Comparison of ENCODE assay signal across 8 cellular contexts in the genomic region with DNA sequence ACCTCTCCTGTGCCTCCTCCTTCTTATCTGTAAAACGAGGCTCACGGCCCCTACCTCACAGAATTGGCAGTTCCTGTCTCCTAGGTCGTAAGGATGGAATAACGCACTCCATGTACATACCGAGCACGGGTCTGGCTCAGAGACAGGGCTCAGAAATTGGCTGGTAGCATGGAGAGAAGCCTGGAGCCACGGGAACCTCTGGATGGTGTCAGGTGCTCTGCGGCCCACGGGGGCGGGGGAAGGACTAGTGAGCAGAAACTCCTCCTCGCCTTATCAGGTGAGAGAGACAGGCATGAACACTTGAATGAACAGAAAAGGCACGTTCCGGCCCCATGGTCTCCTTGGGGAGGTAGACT. TPM values are rescaled to one million over a fixed set of nuclear protein-coding genes. Genes with fewer than 3 reads are reported as not detected.
DNase-seq lines count a peak whose midpoint lies in the region; ATAC-seq, FAIRE-seq and TF ChIP-seq lines count a peak whose summit lies in the region.

No MANE protein-coding gene starts in this region.

- no peaks in the 10 kb centered on the region for H3K79me2 ChIP-seq in keratinocyte (ENCODE audit: control insufficient read depth, insufficient read depth, low read length)

- H2AFZ ChIP-seq in keratinocyte (ENCODE audit: control insufficient read depth, low read length): peak overlapping the region; percentile 91

- dilution Hi-C loops in keratinocyte (cut with MboI; ENCODE audit: extremely low pct_ligation_motif_present, low sequenced_read_pairs): no loop called here

- no peak for FAIRE-seq in keratinocyte (lab: Jason Lieb, UNC)

- H3K27me3 ChIP-seq in HUES6 (ENCODE audit: control insufficient read depth, insufficient read depth, low read length) (no peaks in the 10 kb centered on the region), keratinocyte (ENCODE audit: control insufficient read depth, extremely low read depth, insufficient read depth, low read length) (no peaks in the 10 kb centered on the region), subcutaneous abdominal adipose tissue (ENCODE audit: control insufficient read depth in 5 of 5, insufficient read depth in 4 of 5, low read length in 5 of 5) (peaks cover 0 to 4% (median 0%) of the 10 kb centered on the region in 5 donors)

- H3K36me3 Mint-ChIP-seq in activated CD4-positive, alpha-beta T cell treated with anti-CD3 and anti-CD28 coated beads for 36 hours (ENCODE audit: low read depth): no peaks in the 10 kb centered on the region

- H4K20me1 ChIP-seq in keratinocyte (ENCODE audit: control insufficient read depth, extremely low read depth, insufficient read depth, low read length): no peaks in the 10 kb centered on the region

- peak; percentile 39 for DNase-seq in activated CD4-positive, alpha-beta T cell treated with anti-CD3 and anti-CD28 coated beads for 36 hours
- no peak for DNase-seq in activated CD4-positive, alpha-beta T cell treated with anti-CD3 and anti-CD28 coated beads for 4 hours
- DNase-seq in astrocyte of the spinal cord (ENCODE audit: low read depth, low spot score): no peak
- DNase-seq in keratinocyte (ENCODE audit: low read depth, low spot score): no peak
- DNase-seq in retina: no peak

- peak; percentile 53 for ATAC-seq in activated CD4-positive, alpha-beta T cell treated with anti-CD3 and anti-CD28 coated beads for 36 hours
- ATAC-seq in GM18873 (IDR thresholded peaks at IDR 0.05; ENCODE audit: low FRiP score, unreplicated experiment): no peak

- no peaks in the 10 kb centered on the region for H3K9me1 ChIP-seq in keratinocyte (ENCODE audit: control insufficient read depth, extremely low read depth, insufficient read depth, low read length)

- POLR2A ChIA-PET in activated CD4-positive, alpha-beta T cell treated with anti-CD3 and anti-CD28 coated beads for 36 hours (lab: Charles Lee): no interaction called here

- H3K9me3 ChIP-seq in HUES6 (ENCODE audit: control insufficient read depth, insufficient read depth, low read depth, low read length): no peaks in the 10 kb centered on the region
- H3K9me3 ChIP-seq in keratinocyte (ENCODE audit: control insufficient read depth, low read depth, low read length): no peaks in the 10 kb centered on the region
- no peaks in the 10 kb centered on the region for H3K9me3 ChIP-seq in subcutaneous abdominal adipose tissue (ENCODE audit: control insufficient read depth in 5 of 5, low read length in 5 of 5)

- H3K27me3 Mint-ChIP-seq in activated CD4-positive, alpha-beta T cell treated with anti-CD3 and anti-CD28 coated beads for 36 hours: peaks cover 7% of the 10 kb centered on the region

- H3K36me3 ChIP-seq in HUES6 (ENCODE audit: control insufficient read depth, insufficient read depth, low read length): no peaks in the 10 kb centered on the region
- H3K36me3 ChIP-seq in keratinocyte (ENCODE audit: control insufficient read depth in 2 of 2, extremely low read depth in 1 of 2, insufficient read depth in 2 of 2, low read length in 2 of 2): no peaks in the 10 kb centered on the region
- H3K36me3 ChIP-seq in subcutaneous abdominal adipose tissue (ENCODE audit: control insufficient read depth in 5 of 5, insufficient read depth in 5 of 5, low read length in 5 of 5): no peaks in the 10 kb centered on the region

- no peak overlapping the region for H3K27ac Mint-ChIP-seq in activated CD4-positive, alpha-beta T cell treated with anti-CD3 and anti-CD28 coated beads for 36 hours

- H3K9me3 Mint-ChIP-seq in activated CD4-positive, alpha-beta T cell treated with anti-CD3 and anti-CD28 coated beads for 36 hours (ENCODE audit: low read depth): no peaks in the 10 kb centered on the region

- no peak overlapping the region for H3K27ac ChIP-seq in HUES6 (ENCODE audit: low read depth, low read length)
- H3K27ac ChIP-seq in keratinocyte (ENCODE audit: control insufficient read depth, insufficient read depth, low read length): no peak overlapping the region
- H3K27ac ChIP-seq in subcutaneous abdominal adipose tissue (ENCODE audit: low read depth, low read length): no peak overlapping the region

- peaks cover 8% of the 10 kb centered on the region for H3K4me1 Mint-ChIP-seq in activated CD4-positive, alpha-beta T cell treated with anti-CD3 and anti-CD28 coated beads for 36 hours

- CTCF ChIA-PET in activated CD4-positive, alpha-beta T cell treated with anti-CD3 and anti-CD28 coated beads for 36 hours (lab: Charles Lee): interaction anchor here (0.7 to 4.8 kb wide), 17 partner anchors 11 to 391 kb away, joined by 3 to 77 read pairs (median 4); a partner anchor contains a TSS

- TF ChIP-seq CTCF in astrocyte of the spinal cord (IDR thresholded peaks at IDR 0.05; ENCODE audit: low read depth, low read length) (no peak), keratinocyte (optimal IDR thresholded peaks at IDR 0.05 in 1 of 3, IDR thresholded peaks at IDR 0.05 in 1 of 3, conservative IDR thresholded peaks at IDR 0.05 in 1 of 3; ENCODE audit: extremely low read depth in 1 of 3, insufficient read depth in 2 of 3, low read length in 3 of 3) (no peak)

- intact Hi-C loops in activated CD4-positive, alpha-beta T cell treated with anti-CD3 and anti-CD28 coated beads for 36 hours (cut with DNase I, micrococcal nuclease): loop anchor here (1.0 to 10.0 kb wide), 6 partner anchors 55 to 679 kb away; no protein-coding TSS in a partner anchor

- peak overlapping the region; percentile 87 for H3K4me2 ChIP-seq in keratinocyte (ENCODE audit: control insufficient read depth, extremely low read depth, insufficient read depth, low read depth, low read length)

- H3K9ac ChIP-seq in HUES6 (ENCODE audit: low read length) (peak overlapping the region; percentile 45), keratinocyte (ENCODE audit: control insufficient read depth, extremely low read depth, insufficient read depth, low read length) (peak overlapping the region; percentile 3), subcutaneous abdominal adipose tissue (ENCODE audit: low read length in 5 of 5) (peak overlapping the region in 3 of 5 donors; percentile 49 to 77 (median 64))

- H3K4me1 ChIP-seq in HUES6 (ENCODE audit: control insufficient read depth, insufficient read depth, low read length) (peaks cover 50% of the 10 kb centered on the region), keratinocyte (ENCODE audit: control insufficient read depth, extremely low read depth, insufficient read depth, low read length) (peaks cover 5% of the 10 kb centered on the region), subcutaneous abdominal adipose tissue (ENCODE audit: control insufficient read depth in 5 of 5, insufficient read depth in 5 of 5, low read length in 5 of 5) (peaks cover 0 to 15% (median 12%) of the 10 kb centered on the region in 5 donors)

- H3K4me3 ChIP-seq in HUES6 (ENCODE audit: low read depth, low read length): peak overlapping the region; percentile 59
- H3K4me3 ChIP-seq in astrocyte of the spinal cord (ENCODE audit: low read depth, low read length): peak overlapping the region; percentile 44
- H3K4me3 ChIP-seq in keratinocyte (ENCODE audit: control insufficient read depth in 2 of 3, extremely low read depth in 1 of 3, insufficient read depth in 2 of 3, low read depth in 1 of 3, low read length in 3 of 3): peak overlapping the region; percentile 16 to 64 (median 50)
- peak overlapping the region; percentile 61 to 71 (median 68) for H3K4me3 ChIP-seq in subcutaneous abdominal adipose tissue (ENCODE audit: low read depth in 1 of 5, low read length in 5 of 5)

- in situ Hi-C loops in astrocyte of the spinal cord (cut with HindIII; ENCODE audit: low sequenced_read_pairs): no loop called here

- H3K4me3 Mint-ChIP-seq in activated CD4-positive, alpha-beta T cell treated with anti-CD3 and anti-CD28 coated beads for 36 hours: peak overlapping the region; percentile 70

RNA-seq across cellular contexts. Expression of a gene that starts 15.4 kb away (rescaled TPM):
- total RNA-seq in activated CD4-positive, alpha-beta T cell treated with anti-CD3 and anti-CD28 coated beads for 36 hours: not detected
- polyA plus RNA-seq in keratinocyte: 0.03 TPM in 1 of 3 replicates, not detected in the others
- polyA plus RNA-seq in keratinocyte (2011; ENCODE audit: low read depth): not detected
- not detected in 2 replicates for polyA plus RNA-seq in keratinocyte (2011; cell fraction: cytosol; rRNA removed)
- polyA plus RNA-seq in keratinocyte (2011; cell fraction: nucleus; rRNA removed): 0.05 TPM in 1 of 2 replicates, not detected in the other
- not detected in 2 replicates for polyA plus RNA-seq in keratinocyte (2012; ENCODE audit: low replicate concordance)
- not detected in 3 replicates for polyA minus RNA-seq in keratinocyte
- not detected for polyA minus RNA-seq in keratinocyte (2011; cell fraction: cytosol; rRNA and poly(A)+ RNA removed)
- polyA minus RNA-seq in keratinocyte (2011; cell fraction: nucleus; rRNA and poly(A)+ RNA removed): not detected in 2 replicates

Comparison
In these comparisons a context has a peak if more than half of its experiments do, and no peak if none do; other contexts are left out.
1. H3K9ac ChIP-seq: peak in every context shown above with its lines; median percentile 64 in subcutaneous abdominal adipose tissue; 45 in HUES6; 3 in keratinocyte.